ENCODE assay signal across 8 cellular contexts in the genomic region with DNA sequence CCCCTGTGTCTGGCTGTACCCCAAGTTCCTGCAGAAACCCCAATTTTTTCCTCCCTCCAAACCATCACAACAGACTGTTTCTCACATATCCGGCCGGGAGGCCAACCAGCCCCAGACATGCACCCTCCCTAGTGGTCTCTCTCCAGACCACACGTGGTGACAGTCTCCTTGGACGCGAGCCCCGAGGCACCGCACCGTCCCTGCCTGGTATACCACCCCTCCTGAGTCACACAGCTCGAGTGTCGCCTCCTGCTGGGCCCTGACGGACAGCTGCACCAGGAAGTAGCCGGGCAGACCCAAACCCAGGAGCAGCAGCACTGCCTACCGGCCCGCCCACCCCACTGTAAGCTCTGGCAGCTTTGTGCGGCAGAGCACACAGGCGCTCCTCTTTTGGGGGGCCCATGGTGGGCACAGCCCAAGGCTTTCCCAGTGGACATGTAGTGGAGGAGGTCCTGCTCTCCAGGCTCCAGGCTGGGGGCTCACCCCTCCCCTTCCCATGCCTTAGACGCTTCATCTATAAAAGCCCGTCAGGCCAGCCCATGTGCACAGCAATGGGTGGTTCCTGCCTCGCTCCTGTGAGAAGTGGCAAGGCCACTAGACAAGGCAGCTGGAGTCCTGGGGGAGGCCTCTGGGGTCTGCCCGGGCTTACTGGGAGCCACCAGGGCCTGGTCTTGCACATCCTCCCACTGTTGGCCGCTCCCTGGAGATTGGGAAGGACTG.
A peak's percentile ranks its signal among the peaks of the same experiment; 100 is the strongest.
DNase-seq lines count a peak whose midpoint lies in the region; ATAC-seq and TF ChIP-seq lines count a peak whose summit lies in the region.

No MANE protein-coding gene starts in this region.

- no peaks in the 10 kb centered on the region for H3K9me3 Mint-ChIP-seq in HFFc6

- H3K4me1 Mint-ChIP-seq in HFFc6 (ENCODE audit: low read depth): peaks cover 71% of the 10 kb centered on the region

- DNase-seq in CD1c-positive myeloid dendritic cell (ENCODE audit: extremely low spot score) (peak; percentile 63), HFFc6 (peak; percentile 48), right atrium auricular region (ENCODE audit: low spot score) (peak; percentile 87), NCI-H1694 treated with DMSO at 0.1 percent for 48 hours (lab: John Stamatoyannopoulos, UW) (no peak)
- peak; percentile 31 to 45 for DNase-seq in activated T-cell treated with anti-CD3 and anti-CD28 coated beads, Interleukin-2, amount 50 U/mL, for 48 hours

- H3K27ac ChIP-seq in right atrium auricular region (peak overlapping the region; percentile 91 to 94), skin epidermis (peak overlapping the region in 19 of 21 experiments; percentile 14 to 95 (median 81))

- peak overlapping the region; percentile 97 for H3K27ac Mint-ChIP-seq in HFFc6

- H3K9me3 ChIP-seq in right atrium auricular region: no peaks in the 10 kb centered on the region

- no peaks in the 10 kb centered on the region for H3K27me3 ChIP-seq in right atrium auricular region

- peaks cover 5 to 99% of the 10 kb centered on the region in 2 donors for H3K4me1 ChIP-seq in right atrium auricular region

- H3K4me3 ChIP-seq in right atrium auricular region (no peak overlapping the region), skin epidermis (no peak overlapping the region)

- H3K27me3 Mint-ChIP-seq in HFFc6 (ENCODE audit: insufficient read depth): peaks cover 9% of the 10 kb centered on the region

- TF ChIP-seq CTCF in HFFc6 (IDR thresholded peaks at IDR 0.05) (peak; percentile 72), right atrium auricular region (IDR thresholded peaks at IDR 0.05) (peak in 1 of 2 donors; percentile 44)

- H3K36me3 ChIP-seq in right atrium auricular region: peaks cover 12% of the 10 kb centered on the region

- H3K36me3 Mint-ChIP-seq in HFFc6 (ENCODE audit: low read depth): peaks cover 25% of the 10 kb centered on the region

- ATAC-seq in GM18505 (IDR thresholded peaks at IDR 0.05; ENCODE audit: unreplicated experiment) (no peak), HG02981 (IDR thresholded peaks at IDR 0.05; ENCODE audit: unreplicated experiment) (no peak)

- TF ChIP-seq POLR2A in GM18505 (IDR thresholded peaks at IDR 0.05; ENCODE audit: borderline replicate concordance, extremely low read depth, insufficient read depth, insufficient read length): no peak

- H3K4me3 Mint-ChIP-seq in HFFc6: peak overlapping the region; percentile 96
